In the genomic region with DNA sequence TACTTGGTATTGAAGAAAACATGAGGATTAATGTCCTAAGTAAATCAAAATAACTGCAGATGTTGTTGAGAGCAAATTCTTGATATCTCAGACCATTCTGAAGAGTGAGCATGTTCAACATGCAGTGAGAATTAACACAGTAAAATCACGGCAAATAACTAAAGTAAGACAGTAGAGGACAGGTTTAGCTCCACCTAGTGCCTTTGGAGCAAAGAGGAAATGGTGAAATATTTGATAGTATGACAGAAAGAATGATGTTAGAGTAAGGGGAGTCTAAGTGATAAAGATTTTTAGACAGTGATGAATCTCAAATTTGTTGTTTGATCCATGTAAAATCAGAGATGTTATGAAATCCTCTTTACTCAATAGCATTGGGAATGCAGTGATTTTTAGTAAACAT, we compare ENCODE assay signal across 21 cellular contexts.
"Had no signal": no experiment of that assay in that cellular context is flagged by ENCODE, and none has a peak within 500 bp of the region (broad histone marks: within the 10 kb centered on the region; RNA-seq: fewer than 3 reads in every experiment).

No MANE protein-coding gene starts in this region.

- ATAC-seq: activated naive CD4-positive, alpha-beta T cell treated with anti-CD3 and anti-CD28 coated beads, Interleukin-2, amount 50 U/mL, for 72 hours; activated T-cell treated with anti-CD3 and anti-CD28 coated beads, Interleukin-2, amount 50 U/mL, for 4 hours; left lung; WTC11 had no signal

- DNase-seq: activated CD4-positive, alpha-beta memory T cell treated with anti-CD3 and anti-CD28 coated beads, Interleukin-2, amount 10 ng/mL, durations not matched to agents 7 days and 5 days; activated CD4-positive, alpha-beta T cell treated with anti-CD3 and anti-CD28 coated beads for 4 hours; activated effector memory CD4-positive, alpha-beta T cell treated with anti-CD3 and anti-CD28 coated beads, Interleukin-2, amount 50 U/mL, for 16 hours; activated T-cell treated with anti-CD3 and anti-CD28 coated beads, Interleukin-2, amount 50 U/mL, for 4 hours; caudate nucleus; hippocampal formation; left lung; mesenchymal stem cell; occipital lobe; stimulated activated CD4-positive, alpha-beta T cell treated with anti-CD3 and anti-CD28 coated beads, Interleukin-15, amount 100 ng/mL, for 24 hours; stimulated activated CD4-positive, alpha-beta T cell treated with anti-CD3 and anti-CD28 coated beads, Interleukin-4, amount 100 ng/mL, for 1 hour; stimulated activated naive CD4-positive, alpha-beta T cell treated with Interleukin-2 at 50 U/mL for 16 hours; substantia nigra; uterus had no signal

- H3K4me1 Mint-ChIP-seq: activated CD4-positive, alpha-beta memory T cell treated with anti-CD3 and anti-CD28 coated beads, Interleukin-2, amount 10 ng/mL, durations not matched to agents 7 days and 5 days had no signal

- H3K4me3 ChIP-seq: coronary artery, esophagus muscularis mucosa, left lung, skin epidermis, tibial nerve, uterus had no signal

- H3K36me3 ChIP-seq: esophagus muscularis mucosa, left lung, tibial nerve, uterus had no signal

- H3K27ac ChIP-seq: coronary artery, esophagus muscularis mucosa, left lung, skin epidermis, tibial nerve, uterus had no signal

- H3K4me3 Mint-ChIP-seq: activated CD4-positive, alpha-beta memory T cell treated with anti-CD3 and anti-CD28 coated beads, Interleukin-2, amount 10 ng/mL, durations not matched to agents 7 days and 5 days; activated T-cell treated with anti-CD3 and anti-CD28 coated beads, Interleukin-2, amount 50 U/mL, for 4 hours; nephron; WTC11 had no signal

- H3K27ac Mint-ChIP-seq: activated CD4-positive, alpha-beta memory T cell treated with anti-CD3 and anti-CD28 coated beads, Interleukin-2, amount 10 ng/mL, durations not matched to agents 7 days and 5 days; activated naive CD4-positive, alpha-beta T cell treated with anti-CD3 and anti-CD28 coated beads, Interleukin-2, amount 50 U/mL, for 72 hours; nephron; WTC11 had no signal

- H3K27me3 ChIP-seq: esophagus muscularis mucosa, left lung, tibial nerve, uterus had no signal

- H3K4me1 ChIP-seq: esophagus muscularis mucosa, left lung, tibial nerve, uterus had no signal

- H3K27me3 Mint-ChIP-seq: activated CD4-positive, alpha-beta memory T cell treated with anti-CD3 and anti-CD28 coated beads, Interleukin-2, amount 10 ng/mL, durations not matched to agents 7 days and 5 days had no signal
